20 cellular contexts compared by ENCODE assay signal in the genomic region with DNA sequence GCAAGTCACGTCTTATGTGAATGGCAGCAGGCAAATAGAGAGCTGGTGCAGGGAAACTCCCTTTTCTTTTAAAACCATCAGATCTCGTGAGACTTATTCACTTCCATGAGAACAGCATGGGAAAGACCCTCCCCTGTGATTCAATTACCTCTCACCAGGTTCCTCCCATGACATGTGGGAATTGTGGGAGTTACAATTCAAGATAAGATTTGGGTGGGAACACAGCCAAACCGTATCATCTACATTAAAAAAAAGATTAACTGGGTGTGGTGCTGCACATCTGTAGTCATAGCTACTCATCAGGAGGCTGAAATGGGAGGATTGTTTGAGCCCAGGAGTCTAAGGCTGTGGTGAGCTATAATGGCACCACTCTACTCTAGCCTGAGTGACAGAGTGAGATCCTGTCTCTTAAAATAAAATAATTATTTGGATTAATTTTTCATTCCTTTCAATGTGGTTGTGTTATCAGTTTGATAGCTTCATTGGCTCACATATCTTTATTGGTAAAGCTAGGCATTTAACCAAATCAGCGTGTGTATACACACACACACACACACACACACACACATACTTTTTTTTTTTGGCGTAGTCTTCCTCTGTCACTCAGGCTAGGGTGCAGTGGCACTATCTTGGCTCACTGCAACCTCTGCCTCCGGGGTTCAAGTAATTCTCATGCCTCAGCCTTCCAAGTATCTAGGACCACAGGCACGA. TPM values are rescaled to one million over a fixed set of nuclear protein-coding genes. Genes with fewer than 3 reads are reported as not detected.
DNase-seq lines count a peak whose midpoint lies in the region; ATAC-seq and TF ChIP-seq lines count a peak whose summit lies in the region.
"Had no signal": no experiment of that assay in that cellular context is flagged by ENCODE, and none has a peak within 500 bp of the region (broad histone marks: within the 10 kb centered on the region; RNA-seq: fewer than 3 reads in every experiment).

No MANE protein-coding gene starts in this region.

- H3K4me3 Mint-ChIP-seq in activated T-helper 17 cell treated with anti-CD3 and anti-CD28 coated beads, Interleukin-2, amount 50 U/mL, for 72 hours, result peak overlapping the region; percentile 40
- no peak overlapping the region for H3K4me3 Mint-ChIP-seq in mesothelial cell of epicardium
- H3K4me3 Mint-ChIP-seq: activated naive CD8-positive, alpha-beta T cell treated with anti-CD3 and anti-CD28 coated beads, Interleukin-2, amount 10 ng/mL, durations not matched to agents 7 days and 5 days; CD14-positive monocyte; stimulated activated effector memory CD8-positive, alpha-beta T cell treated with anti-CD3 and anti-CD28 coated beads, Interleukin-12 subunit alpha, Interleukin-12 subunit beta, amount 100 ng/mL, for 72 hours had no signal

- H3K27me3 Mint-ChIP-seq in activated T-helper 17 cell treated with anti-CD3 and anti-CD28 coated beads, Interleukin-2, amount 50 U/mL, for 72 hours, result no peaks in the 10 kb centered on the region
- H3K27me3 Mint-ChIP-seq in mesothelial cell of epicardium (ENCODE audit: low read depth), result no peaks in the 10 kb centered on the region
- H3K27me3 Mint-ChIP-seq: activated naive CD8-positive, alpha-beta T cell treated with anti-CD3 and anti-CD28 coated beads, Interleukin-2, amount 10 ng/mL, durations not matched to agents 7 days and 5 days had no signal

- no TSS peak for BruUV-seq in A673 (replicated peaks; lab: Mats Ljungman, UMichigan)

- peak; percentile 4 for DNase-seq in A673 (ENCODE audit: low spot score)
- peak; percentile 65 to 80 for DNase-seq in HAP-1 (ENCODE audit: low spot score in 2 of 2)
- no peak for DNase-seq in mesothelial cell of epicardium (ENCODE audit: low spot score in 2 of 2, unreplicated experiment in 2 of 2)
- no peak for DNase-seq in Peyer's patch
- no peak for DNase-seq in NCI-H2107 treated with DMSO at 0.1 percent for 48 hours (lab: John Stamatoyannopoulos, UW; ENCODE audit: unreplicated experiment)
- DNase-seq in MG63, result no peak
- no peak for DNase-seq in lower lobe of right lung
- DNase-seq: activated CD4-positive, alpha-beta T cell treated with anti-CD3 and anti-CD28 coated beads, Interleukin-2, amount 50 U/mL, for 1 hour; activated naive CD8-positive, alpha-beta T cell treated with anti-CD3 and anti-CD28 coated beads, Interleukin-2, amount 10 ng/mL, durations not matched to agents 7 days and 5 days; colonic mucosa; head of caudate nucleus; NCI-H1436; NCI-H748 treated with DMSO at 0.1 percent for 48 hours; T-helper 1 cell had no signal

- no peak for TF ChIP-seq CTCF in A673 (conservative IDR thresholded peaks at IDR 0.05; ENCODE audit: low read depth, low read length)
- no peak for TF ChIP-seq CTCF in mesothelial cell of epicardium (IDR thresholded peaks at IDR 0.05; ENCODE audit: unreplicated experiment)
- TF ChIP-seq CTCF in Peyer's patch (IDR thresholded peaks at IDR 0.05), result no peak
- TF ChIP-seq CTCF in lower lobe of right lung (IDR thresholded peaks at IDR 0.05), result no peak

- H3K4me3 ChIP-seq in A673 (ENCODE audit: low read depth, low read length, poor library complexity, severe bottlenecking) (no peak overlapping the region), HAP-1 (peak overlapping the region; percentile 34), Peyer's patch (no peak overlapping the region), MG63 (no peak overlapping the region), lower lobe of right lung (no peak overlapping the region)
- H3K4me3 ChIP-seq: colonic mucosa, lung had no signal

- peak; percentile 32 for ATAC-seq in activated T-helper 17 cell treated with anti-CD3 and anti-CD28 coated beads, Interleukin-2, amount 50 U/mL, for 72 hours (replicated peaks)
- no peak for ATAC-seq in lower lobe of right lung
- ATAC-seq: stimulated activated effector memory CD8-positive, alpha-beta T cell treated with anti-CD3 and anti-CD28 coated beads, Interleukin-12 subunit alpha, Interleukin-12 subunit beta, amount 100 ng/mL, for 72 hours had no signal

- H3K4me1 ChIP-seq in A673 (ENCODE audit: insufficient read depth, low read length, poor library complexity, severe bottlenecking) (no peaks in the 10 kb centered on the region), HAP-1 (peaks cover 35% of the 10 kb centered on the region), Peyer's patch (peaks cover 0 to 16% (median 1%) of the 10 kb centered on the region in 4 donors), lower lobe of right lung (peaks cover 24% of the 10 kb centered on the region)
- H3K4me1 ChIP-seq: colonic mucosa, parathyroid adenoma had no signal

- POLR2A ChIA-PET in A673 (lab: Charles Lee; ENCODE audit: low non-redundant PET), result no interaction called here

- H3K9me3 ChIP-seq in A673 (ENCODE audit: low read depth, low read length, poor library complexity, severe bottlenecking) (no peaks in the 10 kb centered on the region), HAP-1 (no peaks in the 10 kb centered on the region), Peyer's patch (no peaks in the 10 kb centered on the region), MG63 (no peaks in the 10 kb centered on the region), lower lobe of right lung (no peaks in the 10 kb centered on the region)
- H3K9me3 ChIP-seq: colonic mucosa had no signal

- intact Hi-C loops in A673 (cut with micrococcal nuclease; ENCODE audit: unreplicated experiment), result no loop called here
- intact Hi-C loops in lower lobe of right lung (cut with DNase I), result no loop called here

- in situ Hi-C loops in HAP-1 (cut with MboI; ENCODE audit: low sequenced_read_pairs), result no loop called here

- TF ChIP-seq POLR2A in Peyer's patch (IDR thresholded peaks at IDR 0.05), result no peak

- H3K9me3 Mint-ChIP-seq in activated T-helper 17 cell treated with anti-CD3 and anti-CD28 coated beads, Interleukin-2, amount 50 U/mL, for 72 hours, result no peaks in the 10 kb centered on the region
- H3K9me3 Mint-ChIP-seq in mesothelial cell of epicardium, result peaks cover 5% of the 10 kb centered on the region
- H3K9me3 Mint-ChIP-seq: activated naive CD8-positive, alpha-beta T cell treated with anti-CD3 and anti-CD28 coated beads, Interleukin-2, amount 10 ng/mL, durations not matched to agents 7 days and 5 days; activated T-helper 2 cell treated with anti-CD3 and anti-CD28 coated beads, Interferon-gamma antibody, Interleukin-2, Interleukin-4, amounts not matched to agents 10 μg/mL and 5 μg/mL and 100 μg/mL, durations not matched to agents 14 hours and 24 hours and 36 hours; CD14-positive monocyte; stimulated activated effector memory CD8-positive, alpha-beta T cell treated with anti-CD3 and anti-CD28 coated beads, Interleukin-12 subunit alpha, Interleukin-12 subunit beta, amount 100 ng/mL, for 72 hours had no signal

- H3K4me1 Mint-ChIP-seq in activated T-helper 17 cell treated with anti-CD3 and anti-CD28 coated beads, Interleukin-2, amount 50 U/mL, for 72 hours, result peaks cover 33% of the 10 kb centered on the region
- H3K4me1 Mint-ChIP-seq in mesothelial cell of epicardium, result peaks cover 18% of the 10 kb centered on the region

- CTCF ChIA-PET in A673 (lab: Charles Lee), result no interaction called here

- H3K27me3 ChIP-seq in A673 (replicated peaks; ENCODE audit: insufficient read depth, low read depth, low read length, poor library complexity), result no peaks in the 10 kb centered on the region
- no peaks in the 10 kb centered on the region for H3K27me3 ChIP-seq in HAP-1 (ENCODE audit: low read depth)
- no peaks in the 10 kb centered on the region for H3K27me3 ChIP-seq in Peyer's patch
- no peaks in the 10 kb centered on the region for H3K27me3 ChIP-seq in MG63
- no peaks in the 10 kb centered on the region for H3K27me3 ChIP-seq in lower lobe of right lung (ENCODE audit: low read depth)
- H3K27me3 ChIP-seq: colonic mucosa had no signal

- H3K36me3 ChIP-seq in A673 (ENCODE audit: insufficient read depth, low read length, poor library complexity, severe bottlenecking) (no peaks in the 10 kb centered on the region), HAP-1 (replicated peaks) (0 out of 2 replicates have a peak, but pooled peaks cover 3% of the 10 kb centered on the region), Peyer's patch (no peaks in the 10 kb centered on the region), MG63 (no peaks in the 10 kb centered on the region), lower lobe of right lung (peaks cover 9% of the 10 kb centered on the region)
- H3K36me3 ChIP-seq: colonic mucosa had no signal

- no peaks in the 10 kb centered on the region for H3K36me3 Mint-ChIP-seq in activated T-helper 17 cell treated with anti-CD3 and anti-CD28 coated beads, Interleukin-2, amount 50 U/mL, for 72 hours (ENCODE audit: low read depth)
- H3K36me3 Mint-ChIP-seq in mesothelial cell of epicardium, result peaks cover 1% of the 10 kb centered on the region
- H3K36me3 Mint-ChIP-seq: stimulated activated effector memory CD8-positive, alpha-beta T cell treated with anti-CD3 and anti-CD28 coated beads, Interleukin-12 subunit alpha, Interleukin-12 subunit beta, amount 100 ng/mL, for 72 hours had no signal

- no peak overlapping the region for H3K27ac ChIP-seq in A673 (ENCODE audit: low read depth, low read length, poor library complexity, severe bottlenecking)
- no peak overlapping the region for H3K27ac ChIP-seq in Peyer's patch
- no peak overlapping the region for H3K27ac ChIP-seq in lower lobe of right lung
- H3K27ac ChIP-seq: colonic mucosa, parathyroid adenoma had no signal

- H3K27ac Mint-ChIP-seq in activated T-helper 17 cell treated with anti-CD3 and anti-CD28 coated beads, Interleukin-2, amount 50 U/mL, for 72 hours, result peak overlapping the region; percentile 70
- peak overlapping the region; percentile 7 for H3K27ac Mint-ChIP-seq in mesothelial cell of epicardium
- H3K27ac Mint-ChIP-seq: activated naive CD8-positive, alpha-beta T cell treated with anti-CD3 and anti-CD28 coated beads, Interleukin-2, amount 10 ng/mL, durations not matched to agents 7 days and 5 days; activated T-helper 2 cell treated with anti-CD3 and anti-CD28 coated beads, Interferon-gamma antibody, Interleukin-2, Interleukin-4, amounts not matched to agents 10 μg/mL and 5 μg/mL and 100 μg/mL, durations not matched to agents 14 hours and 24 hours and 36 hours had no signal

RNA-seq across cellular contexts. Expression of gene DENND4C, which starts 21.8 kb away (rescaled TPM):
- total RNA-seq in A673 (2021), result 12.8 and 13.9 TPM in 2 replicates
- total RNA-seq in activated T-helper 17 cell treated with anti-CD3 and anti-CD28 coated beads, Interleukin-2, amount 50 U/mL, for 72 hours, result 10 to 100 TPM; 18.1 to 22.6 TPM
- total RNA-seq in mesothelial cell of epicardium, result 72.7 to 75.2 TPM (median 73.9 TPM) in 3 replicates
- 100 to 1,000 TPM in 3 of 4 donors, 10 to 100 TPM in 1; 89.1 to 188 (median 154) TPM for total RNA-seq in Peyer's patch
- total RNA-seq in MG63 (2014; rRNA removed; shearing (Covaris generic); ENCODE audit: low replicate concordance), result 26.6 and 26.8 TPM in 2 replicates
- total RNA-seq in lower lobe of right lung, result 105 TPM

Comparison
In these comparisons a context has a peak if more than half of its experiments do, and no peak if none do; other contexts are left out.
1. DNase-seq: peak in A673 (single experiment) and HAP-1 (2 of 2); none in mesothelial cell of epicardium (0 of 2), Peyer's patch (0 of 3), NCI-H2107 treated with DMSO at 0.1 percent for 48 hours (single experiment), MG63 (single experiment) and lower lobe of right lung (single experiment).